10 cellular contexts compared by ENCODE assay signal in the genomic region with DNA sequence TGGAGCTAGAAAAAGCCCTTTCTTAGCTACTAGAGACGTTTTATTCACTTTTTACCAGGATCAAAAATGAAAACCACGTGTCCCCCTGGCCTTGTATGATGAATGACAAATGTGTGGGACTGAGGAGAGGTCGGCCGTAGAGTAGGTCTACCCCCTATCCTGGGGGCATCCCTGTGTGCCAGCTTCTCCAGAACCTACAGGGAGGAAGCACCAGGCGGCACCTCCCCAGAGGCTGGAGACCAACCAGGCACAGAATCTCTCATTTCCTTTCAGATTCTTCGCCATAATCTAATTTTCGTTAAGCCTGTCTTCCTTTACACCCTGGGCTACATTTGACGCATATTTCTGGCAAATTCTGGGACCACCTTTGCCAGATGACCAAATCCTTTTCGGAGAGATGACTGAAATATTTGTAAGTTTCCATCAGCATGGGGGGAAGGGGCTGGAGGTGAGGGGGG. TPM values are rescaled to one million over a fixed set of nuclear protein-coding genes. Genes with fewer than 3 reads are reported as not detected.
DNase-seq lines count a peak whose midpoint lies in the region; TF ChIP-seq lines count a peak whose summit lies in the region.
"Had no signal": no experiment of that assay in that cellular context is flagged by ENCODE, and none has a peak within 500 bp of the region (broad histone marks: within the 10 kb centered on the region; RNA-seq: fewer than 3 reads in every experiment).

No MANE protein-coding gene starts in this region.

- H3K4me1 ChIP-seq in right atrium auricular region (peaks cover 0 to 29% of the 10 kb centered on the region in 2 donors), sigmoid colon (peaks cover 0 to 86% (median 75%) of the 10 kb centered on the region in 4 donors)
- H3K4me1 ChIP-seq: BE2C had no signal

- no peak for TF ChIP-seq POLR2A in sigmoid colon (IDR thresholded peaks at IDR 0.05)

- WGBS in sigmoid colon, 2 donors: 73 to 75% methylated on average over 9 of the region's 9 CpGs

- H3K4me3 ChIP-seq in BJ (ENCODE audit: low read depth, low read length): peak overlapping the region; percentile 14
- no peak overlapping the region for H3K4me3 ChIP-seq in right atrium auricular region
- H3K4me3 ChIP-seq in sigmoid colon: peak overlapping the region in 2 of 4 donors; percentile 22 to 25
- H3K4me3 ChIP-seq: lung had no signal

- TF ChIP-seq EP300 in sigmoid colon (IDR thresholded peaks at IDR 0.05): no peak

- H3K27me3 ChIP-seq in BJ (ENCODE audit: control insufficient read depth, insufficient read depth, low read length) (no peaks in the 10 kb centered on the region), right atrium auricular region (no peaks in the 10 kb centered on the region), sigmoid colon (no peaks in the 10 kb centered on the region)

- H3K9me3 ChIP-seq in right atrium auricular region (no peaks in the 10 kb centered on the region), sigmoid colon (no peaks in the 10 kb centered on the region)
- H3K9me3 ChIP-seq: BE2C had no signal

- no peak for DNase-seq in BJ (ENCODE audit: low read depth)
- DNase-seq in activated CD8-positive, alpha-beta memory T cell treated with anti-CD3 and anti-CD28 coated beads, Interleukin-2, amount 50 U/mL, for 48 hours: peak; percentile 22
- peak; percentile 47 for DNase-seq in right atrium auricular region (ENCODE audit: low spot score)
- peak; percentile 60 for DNase-seq in sigmoid colon
- no peak for DNase-seq in GM13977 (ENCODE audit: low spot score)
- no peak for DNase-seq in NCI-H524 (lab: John Stamatoyannopoulos, UW)
- DNase-seq in HuH-7 (ENCODE audit: low spot score): no peak
- DNase-seq in NOMO-1 (lab: John Stamatoyannopoulos, UW; ENCODE audit: unreplicated experiment in 2 of 2): no peak

- in situ Hi-C loops in GM13977 (cut with MboI; ENCODE audit: low pct_unique_long_range_greater_than_20kb, low sequenced_read_pairs, unreplicated experiment): no loop called here

- TF ChIP-seq CTCF in BJ (IDR thresholded peaks at IDR 0.05; ENCODE audit: insufficient read depth, low read depth, low read length) (no peak), right atrium auricular region (IDR thresholded peaks at IDR 0.05) (no peak), sigmoid colon (IDR thresholded peaks at IDR 0.05) (no peak), GM13977 (IDR thresholded peaks at IDR 0.05; ENCODE audit: extremely low read depth, insufficient read depth, missing control alignments) (no peak)

- intact Hi-C loops in sigmoid colon (cut with DNase I): no loop called here

- peaks cover 39% of the 10 kb centered on the region for H3K36me3 ChIP-seq in BJ (ENCODE audit: control insufficient read depth, insufficient read depth, low read length)
- H3K36me3 ChIP-seq in right atrium auricular region: no peaks in the 10 kb centered on the region
- no peaks in the 10 kb centered on the region for H3K36me3 ChIP-seq in sigmoid colon
- H3K36me3 ChIP-seq: BE2C had no signal

- POLR2A ChIA-PET in BJ (lab: Charles Lee): interaction anchor here (0.9 kb wide), 1 partner anchor 16 kb away, joined by 3 read pairs; no protein-coding TSS in a partner anchor

- H3K27ac ChIP-seq in right atrium auricular region (peak overlapping the region; percentile 58 to 82), sigmoid colon (peak overlapping the region; percentile 82 to 90 (median 86))

- CTCF ChIA-PET in BJ (lab: Yijun Ruan, JAX): interaction anchor here (0.8 to 1.3 kb wide), 3 partner anchors 10 to 82 kb away, joined by 3 to 4 read pairs (median 3); no protein-coding TSS in a partner anchor

RNA-seq across cellular contexts. Expression of gene TWIST2, which starts 15.9 kb away (rescaled TPM):
- 110 and 127 TPM in 2 replicates for polyA plus RNA-seq in BJ (2011; rRNA removed)
- polyA minus RNA-seq in BJ (2011; rRNA and poly(A)+ RNA removed): 77.4 and 88.7 TPM in 2 replicates
- 10 to 100 TPM in 1 of 2 donors, 1 to 10 TPM in 1; 6.2 to 26.1 TPM for total RNA-seq in right atrium auricular region
- 10 to 100 TPM; 53.9 to 92.2 (median 79.3) TPM for total RNA-seq in sigmoid colon
- polyA plus RNA-seq in sigmoid colon: 10 to 100 TPM in 1 of 3 donors, 1 to 10 TPM in 1, under 1 TPM in 1; 0.92 to 22.8 (median 3.8) TPM

Comparison
In these comparisons a context has a peak if more than half of its experiments do, and no peak if none do; other contexts are left out.
1. DNase-seq: peak in activated CD8-positive, alpha-beta memory T cell treated with anti-CD3 and anti-CD28 coated beads, Interleukin-2, amount 50 U/mL, for 48 hours (single experiment), right atrium auricular region (single experiment) and sigmoid colon (single experiment); none in BJ (single experiment), GM13977 (single experiment), NCI-H524 (0 of 2), HuH-7 (single experiment) and NOMO-1 (0 of 2).